In the genomic region with DNA sequence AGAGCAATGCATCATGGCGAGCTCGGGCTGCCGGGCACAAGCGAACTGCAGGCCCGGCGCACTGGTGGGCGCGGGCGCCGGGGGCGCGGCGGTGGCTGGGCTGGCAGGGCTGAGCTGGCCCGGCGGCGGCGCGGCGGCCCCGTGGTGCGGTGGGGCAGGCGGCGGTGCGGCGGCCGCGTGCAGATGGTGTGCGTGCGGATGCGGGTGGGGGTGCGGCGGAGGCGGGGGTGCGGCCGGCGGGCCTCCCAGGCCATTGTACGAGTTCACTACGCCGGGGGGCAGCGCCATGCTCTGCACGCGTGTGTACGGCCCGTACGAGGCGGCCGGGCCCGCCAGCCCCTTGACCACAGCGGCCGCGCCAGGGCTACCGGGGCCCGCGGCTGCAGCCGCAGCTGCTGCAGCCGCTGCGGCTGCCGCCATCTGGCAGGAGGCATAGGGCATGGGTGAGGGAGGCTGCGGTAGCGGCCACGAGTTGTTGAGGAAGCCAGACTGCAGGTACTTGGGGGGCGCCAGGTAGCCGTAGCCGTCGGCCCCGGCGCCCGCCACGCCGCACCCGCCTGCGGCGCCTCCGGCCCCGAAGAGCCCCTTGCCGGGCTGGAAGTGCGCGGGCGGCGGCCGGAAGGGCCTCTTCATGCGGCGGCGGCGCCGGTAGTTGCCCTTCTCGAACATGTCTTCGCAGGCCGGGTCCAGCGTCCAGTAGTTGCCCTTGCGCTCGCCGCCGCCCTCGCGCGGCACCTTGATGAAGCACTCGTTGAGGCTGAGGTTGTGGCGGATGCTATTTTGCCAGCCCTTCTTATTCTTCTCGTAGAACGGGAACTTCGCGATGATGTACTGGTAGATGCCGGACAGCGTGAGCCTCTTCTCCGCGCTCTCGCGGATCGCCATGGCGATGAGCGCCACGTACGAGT, we compare ENCODE assay signal across 8 cellular contexts. TPM values are rescaled to one million over a fixed set of nuclear protein-coding genes. Genes with fewer than 3 reads are reported as not detected.
DNase-seq lines count a peak whose midpoint lies in the region; ATAC-seq and TF ChIP-seq lines count a peak whose summit lies in the region.

No MANE protein-coding gene starts in this region.

- H3K27me3 ChIP-seq in lung (ENCODE audit: control insufficient read depth, insufficient read depth), result no peaks in the 10 kb centered on the region

- no peak overlapping the region for H3K27ac Mint-ChIP-seq in central memory CD8-positive, alpha-beta T cell (ENCODE audit: low read depth)

- peaks cover 0 to 7% of the 10 kb centered on the region in 2 donors for H3K9me3 ChIP-seq in lung (ENCODE audit: control insufficient read depth in 2 of 2, insufficient read depth in 1 of 2, low read length in 1 of 2)

- TF ChIP-seq CTCF in lung (IDR thresholded peaks at IDR 0.05; ENCODE audit: control extremely low read depth, extremely low read depth), result no peak

- peak; percentile 14 for ATAC-seq in central memory CD8-positive, alpha-beta T cell (replicated peaks; ENCODE audit: extremely low read depth, poor library complexity, severe bottlenecking)
- no peak for ATAC-seq in lung (ENCODE audit: insufficient read depth, low FRiP score)
- no peak for ATAC-seq in HG03196 (IDR thresholded peaks at IDR 0.05; ENCODE audit: unreplicated experiment)
- ATAC-seq in GM21737 (IDR thresholded peaks at IDR 0.05; ENCODE audit: unreplicated experiment), result no peak
- ATAC-seq in GM21528 (IDR thresholded peaks at IDR 0.05; ENCODE audit: low FRiP score, unreplicated experiment), result no peak

- H3K9me3 Mint-ChIP-seq in central memory CD8-positive, alpha-beta T cell, result no peaks in the 10 kb centered on the region

- WGBS in lung, 2 donors, result 1 to 3% methylated on average over 93 to 114 of the region's 114 CpGs

- peaks cover 0 to 32% of the 10 kb centered on the region in 2 donors for H3K4me1 ChIP-seq in lung (ENCODE audit: control insufficient read depth in 2 of 2, insufficient read depth in 2 of 2, low read length in 2 of 2)

- H3K4me3 Mint-ChIP-seq in central memory CD8-positive, alpha-beta T cell, result peak overlapping the region; percentile 69

- peaks cover 17% of the 10 kb centered on the region for H3K4me1 Mint-ChIP-seq in central memory CD8-positive, alpha-beta T cell

- H3K27ac ChIP-seq in lung (ENCODE audit: low read depth in 1 of 2, low read length in 1 of 2), result no peak overlapping the region

- peak; percentile 22 for DNase-seq in NCI-H2107 treated with DMSO at 0.1 percent for 48 hours (lab: John Stamatoyannopoulos, UW; ENCODE audit: unreplicated experiment)
- no peak for DNase-seq in NCI-H2107 (lab: John Stamatoyannopoulos, UW)
- DNase-seq in NCI-H2196 (lab: John Stamatoyannopoulos, UW; ENCODE audit: unreplicated experiment), result peak; percentile 72
- no peak for DNase-seq in central memory CD8-positive, alpha-beta T cell (ENCODE audit: low spot score in 2 of 2)
- DNase-seq in lung (ENCODE audit: low spot score), result no peak

- peaks cover 2% of the 10 kb centered on the region for H3K36me3 Mint-ChIP-seq in central memory CD8-positive, alpha-beta T cell (ENCODE audit: insufficient read depth)

- peak overlapping the region; percentile 17 for H3K4me3 ChIP-seq in lung

- H3K27me3 Mint-ChIP-seq in central memory CD8-positive, alpha-beta T cell, result peaks cover 86% of the 10 kb centered on the region

- no peaks in the 10 kb centered on the region for H3K36me3 ChIP-seq in lung (ENCODE audit: control insufficient read depth in 2 of 2, insufficient read depth in 2 of 2, low read length in 2 of 2)

RNA-seq across cellular contexts. Expression of a gene that starts 1.0 kb away (rescaled TPM):
- total RNA-seq in lung, result under 1 TPM in 1 of 2 donors, not detected in 1; 0.14 TPM
- not detected for polyA plus RNA-seq in lung

RNA-seq across cellular contexts. Expression of a gene that starts 1.1 kb away (rescaled TPM):
- total RNA-seq in lung, result not detected
- polyA plus RNA-seq in lung, result not detected

Comparison
In these comparisons a context has a peak if more than half of its experiments do, and no peak if none do; other contexts are left out.
1. DNase-seq: peak in NCI-H2107 treated with DMSO at 0.1 percent for 48 hours (single experiment) and NCI-H2196 (single experiment); none in NCI-H2107 (single experiment), central memory CD8-positive, alpha-beta T cell (0 of 2) and lung (single experiment).